ENCODE assay signal across 12 cellular contexts in genomic region chr20:12928755-12929401, GRCh38.
DNase-seq lines count a peak whose midpoint lies in the region; ATAC-seq and TF ChIP-seq lines count a peak whose summit lies in the region.
"Had no signal": no experiment of that assay in that cellular context is flagged by ENCODE, and none has a peak within 500 bp of the region (broad histone marks: within the 10 kb centered on the region; RNA-seq: fewer than 3 reads in every experiment).

No MANE protein-coding gene starts in this region.

- no peak for TF ChIP-seq CTCF in cardiac fibroblast (IDR thresholded peaks at IDR 0.05; ENCODE audit: low read depth, low read length)

- H2BK120ac ChIP-seq in mesendoderm (ENCODE audit: low read depth, low read length) = no peak overlapping the region

- no peak overlapping the region for H3K9ac ChIP-seq in mesendoderm (ENCODE audit: low read length)

- no peaks in the 10 kb centered on the region for H3K4me1 ChIP-seq in mesendoderm (ENCODE audit: control insufficient read depth, low read depth, low read length)

- H4K8ac ChIP-seq in mesendoderm (ENCODE audit: low read depth, low read length) = no peak overlapping the region

- peak; percentile 56 for DNase-seq in AG20443 (ENCODE audit: low spot score)
- DNase-seq in HT1080 (ENCODE audit: low read depth) = peak; percentile 97
- DNase-seq in cardiac fibroblast (ENCODE audit: low read depth in 2 of 2) = peak; percentile 55 to 82
- DNase-seq in mesendoderm = no peak
- no peak for DNase-seq in hypothalamus (lab: John Stamatoyannopoulos, UW)
- DNase-seq: activated CD8-positive, alpha-beta memory T cell treated with anti-CD3 and anti-CD28 coated beads, Interleukin-2, amount 50 U/mL, for 48 hours; DMS53; small intestine; stimulated activated naive B cell treated with anti-CD40 and anti-IgM and Interleukin-4, amounts not matched to agents 10 μg/mL and 1 μg/mL and 100 μg/mL, for 72 hours had no signal

- ATAC-seq in HG03457 (IDR thresholded peaks at IDR 0.05; ENCODE audit: unreplicated experiment) = no peak
- no peak for ATAC-seq in HG03139 (IDR thresholded peaks at IDR 0.05; ENCODE audit: unreplicated experiment)
- ATAC-seq in GM21723 (IDR thresholded peaks at IDR 0.05; ENCODE audit: unreplicated experiment) = no peak

- H3K79me2 ChIP-seq in mesendoderm (ENCODE audit: control insufficient read depth, insufficient read depth, low read length) = no peaks in the 10 kb centered on the region

- no peak overlapping the region for H2BK15ac ChIP-seq in mesendoderm (replicated peaks; ENCODE audit: low read depth)

- no peak overlapping the region for H2BK5ac ChIP-seq in mesendoderm (ENCODE audit: low read length)

- H3K4me3 ChIP-seq in cardiac fibroblast (replicated peaks in 1 of 2; ENCODE audit: low read depth in 2 of 2, low read length in 2 of 2) (no peak overlapping the region), mesendoderm (ENCODE audit: low read length) (no peak overlapping the region)

- no peak overlapping the region for H3K56ac ChIP-seq in mesendoderm (ENCODE audit: low read length)

- peak overlapping the region; percentile 60 for H3K18ac ChIP-seq in mesendoderm (ENCODE audit: low read length)

- no peaks in the 10 kb centered on the region for H3K36me3 ChIP-seq in mesendoderm (ENCODE audit: control insufficient read depth, insufficient read depth, low read length)

- WGBS in mesendoderm (ENCODE audit: extremely low coverage, insufficient coverage, low lambda C conversion rate) = no CpG with 5 or more reads among the region's 4 CpGs

- H3K4me2 ChIP-seq in mesendoderm (ENCODE audit: low read length) = no peak overlapping the region

- H3K27ac ChIP-seq in mesendoderm (ENCODE audit: low read depth, low read length) = no peak overlapping the region

- no peak overlapping the region for H2AK5ac ChIP-seq in mesendoderm (ENCODE audit: low read length)

- no peaks in the 10 kb centered on the region for H3K27me3 ChIP-seq in mesendoderm (ENCODE audit: insufficient read depth, low read length, poor library complexity)

- H4K5ac ChIP-seq in mesendoderm (ENCODE audit: low read length) = no peak overlapping the region

- no peak overlapping the region for H3K4ac ChIP-seq in mesendoderm (ENCODE audit: low read depth, low read length)

- H3K79me1 ChIP-seq in mesendoderm (ENCODE audit: low read length) = no peaks in the 10 kb centered on the region

- H3K23ac ChIP-seq in mesendoderm (ENCODE audit: low read length) = no peak overlapping the region

Comparison
In these comparisons a context has a peak if more than half of its experiments do, and no peak if none do; other contexts are left out.
1. DNase-seq: peak in AG20443 (single experiment), HT1080 (single experiment) and cardiac fibroblast (2 of 2); none in mesendoderm (single experiment) and hypothalamus (0 of 51).